1 cellular context compared by ENCODE assay signal in genomic region chr6:13380761-13381160, GRCh38.
TF ChIP-seq lines count a peak whose summit lies in the region.

No MANE protein-coding gene starts in this region.

TF ChIP-seq in K562, 482 proteins besides CTCF, POLR2A, EP300 and RAD21 (continued from another document and continues in another):
- peak; percentile 89 for TF ChIP-seq HDAC3 (IDR thresholded peaks at IDR 0.05; ENCODE audit: borderline replicate concordance, partially characterized antibody)
- peak; percentile 86 for TF ChIP-seq LCOR (CRISPR knock-in tag; IDR thresholded peaks at IDR 0.05)
- peak; percentile 72 to 99; a peak in 3 of 4 replicates for TF ChIP-seq HDAC1 (IDR thresholded peaks at IDR 0.05)
- no peak for TF ChIP-seq ZNF398 (CRISPR knock-in tag; IDR thresholded peaks at IDR 0.05)
- TF ChIP-seq CREB1 (IDR thresholded peaks at IDR 0.05) = peak; percentile 70; the same call in 1 of the 2 replicates
- no peak for TF ChIP-seq CREB1 (CRISPR knock-in tag; IDR thresholded peaks at IDR 0.05)
- no peak for TF ChIP-seq POLR3G (IDR thresholded peaks at IDR 0.05; ENCODE audit: extremely low read depth, insufficient read length, insufficient replicate concordance)
- TF ChIP-seq MAFF (IDR thresholded peaks at IDR 0.05; ENCODE audit: low read length) = no peak
- no peak for TF ChIP-seq FOXO4 (CRISPR knock-in tag; IDR thresholded peaks at IDR 0.05)
- TF ChIP-seq FOXM1 (IDR thresholded peaks at IDR 0.05; ENCODE audit: low read depth) = peak; percentile 85
- no peak for TF ChIP-seq FOXM1 (CRISPR knock-in tag; IDR thresholded peaks at IDR 0.05; ENCODE audit: low read depth)
- peak; percentile 96 for TF ChIP-seq GATA2 (CRISPR knock-in tag; IDR thresholded peaks at IDR 0.05)
- TF ChIP-seq NFE2 (IDR thresholded peaks at IDR 0.05; ENCODE audit: low read depth) = peak; percentile 58; the same call in 1 of the 2 replicates
- TF ChIP-seq SMAD4 (CRISPR knock-in tag; conservative IDR thresholded peaks at IDR 0.05) = peak; percentile 95
- TF ChIP-seq GABPA (tag; conservative IDR thresholded peaks at IDR 0.05; ENCODE audit: low read depth) = 0 out of 2 replicates have a peak, but pooled peaks have one; percentile 11
- TF ChIP-seq HLTF (IDR thresholded peaks at IDR 0.05) = no peak
- peak in 1 of 2 experiments; percentile 61; a peak in 2 of 4 replicates for TF ChIP-seq MLLT1 (IDR thresholded peaks at IDR 0.05)
- peak; percentile 61; the same call in 1 of the 2 replicates for TF ChIP-seq EGR1 (conservative IDR thresholded peaks at IDR 0.05)
- TF ChIP-seq MXI1 (IDR thresholded peaks at IDR 0.05; ENCODE audit: low read depth, low read length) = no peak
- peak; percentile 99 for TF ChIP-seq CBFA2T3 (IDR thresholded peaks at IDR 0.05)
- TF ChIP-seq PKNOX1 (IDR thresholded peaks at IDR 0.05) = no peak
- TF ChIP-seq SP1 (CRISPR knock-in tag; IDR thresholded peaks at IDR 0.05) = peak; percentile 54; the same call in 1 of the 2 replicates
- peak; percentile 11 for TF ChIP-seq NEUROD1 (IDR thresholded peaks at IDR 0.05; ENCODE audit: borderline replicate concordance, low read depth, low read length, partially characterized antibody)
- TF ChIP-seq VEZF1 (CRISPR knock-in tag; IDR thresholded peaks at IDR 0.05) = peak; percentile 76
- TF ChIP-seq KLF16 (IDR thresholded peaks at IDR 0.05) = peak; percentile 97
- peak; percentile 94 for TF ChIP-seq TAL1 (IDR thresholded peaks at IDR 0.05)
- TF ChIP-seq NCOA1 (IDR thresholded peaks at IDR 0.05; ENCODE audit: low read depth) = peak; percentile 71; the same call in 1 of the 2 replicates
- TF ChIP-seq SMARCE1 (IDR thresholded peaks at IDR 0.05) = peak; percentile 88
- TF ChIP-seq ATF1 (CRISPR knock-in tag; IDR thresholded peaks at IDR 0.05) = no peak
- no peak for TF ChIP-seq ATF1 (tag; IDR thresholded peaks at IDR 0.05)
- TF ChIP-seq SREBF1 (IDR thresholded peaks at IDR 0.05; ENCODE audit: borderline replicate concordance, low read depth, low read length) = no peak
- TF ChIP-seq KDM5B (IDR thresholded peaks at IDR 0.05; ENCODE audit: insufficient replicate concordance, low read depth, low read length) = peak; percentile 14
- TF ChIP-seq HMGN3 (IDR thresholded peaks at IDR 0.05; ENCODE audit: borderline replicate concordance, extremely low read depth, insufficient read length, low read depth, low read length) = peak; percentile 95
- TF ChIP-seq ARID1B (IDR thresholded peaks at IDR 0.05) = peak; percentile 96
- TF ChIP-seq NCOR1 (IDR thresholded peaks at IDR 0.05) = peak; percentile 97
- TF ChIP-seq NFYB (IDR thresholded peaks at IDR 0.05; ENCODE audit: extremely low read depth, insufficient read length) = no peak
- TF ChIP-seq ETV5 (CRISPR knock-in tag; IDR thresholded peaks at IDR 0.05; ENCODE audit: low read depth) = peak; percentile 81
- no peak for TF ChIP-seq NR2C2 (CRISPR knock-in tag; IDR thresholded peaks at IDR 0.05)
- TF ChIP-seq NR2C2 (tag; IDR thresholded peaks at IDR 0.05) = peak; percentile 26; the same call in 1 of the 2 replicates
- peak; percentile 99 to 100 for TF ChIP-seq RCOR1 (IDR thresholded peaks at IDR 0.05; ENCODE audit: borderline replicate concordance in 1 of 2, low read depth in 2 of 2, low read length in 2 of 2)
- TF ChIP-seq TBP (optimal IDR thresholded peaks at IDR 0.05; ENCODE audit: low read depth, low read length) = no peak
- TF ChIP-seq MAFK (IDR thresholded peaks at IDR 0.05; ENCODE audit: low read length) = no peak
- peak; percentile 98 for TF ChIP-seq TEAD4 (IDR thresholded peaks at IDR 0.05; ENCODE audit: low read length)
- no peak for TF ChIP-seq TEAD4 (CRISPR knock-in tag; IDR thresholded peaks at IDR 0.05; ENCODE audit: borderline replicate concordance)
- TF ChIP-seq ZNF175 (CRISPR knock-in tag; IDR thresholded peaks at IDR 0.05; ENCODE audit: low read depth) = peak; percentile 81
- TF ChIP-seq JUND (IDR thresholded peaks at IDR 0.05; ENCODE audit: borderline replicate concordance, low read depth, low read length) = peak; percentile 62
- TF ChIP-seq JUND (tag; IDR thresholded peaks at IDR 0.05; ENCODE audit: borderline replicate concordance, low read depth, low read length) = peak; percentile 66; the same call in 1 of the 3 replicates
- TF ChIP-seq DEAF1 (CRISPR knock-in tag; IDR thresholded peaks at IDR 0.05) = 0 out of 2 replicates have a peak, but pooled peaks have one; percentile 25
- peak; percentile 93 for TF ChIP-seq HES1 (IDR thresholded peaks at IDR 0.05; ENCODE audit: low read depth)
- no peak for TF ChIP-seq SMARCB1 (IDR thresholded peaks at IDR 0.05; ENCODE audit: insufficient read length, low read depth)
- TF ChIP-seq SMARCC2 (IDR thresholded peaks at IDR 0.05; ENCODE audit: low read depth) = peak; percentile 80
- TF ChIP-seq MAZ (CRISPR knock-in tag; conservative IDR thresholded peaks at IDR 0.05 in 1 of 2, IDR thresholded peaks at IDR 0.05 in 1 of 2) = peak in 1 of 2 experiments; percentile 51; a peak in 2 of 4 replicates
- TF ChIP-seq PHB2 (IDR thresholded peaks at IDR 0.05; ENCODE audit: low read depth) = peak; percentile 87
- TF ChIP-seq MEIS2 (IDR thresholded peaks at IDR 0.05; ENCODE audit: partially characterized antibody) = peak; percentile 44
- peak; percentile 50 to 55; a peak in 2 of 4 replicates for TF ChIP-seq FOXK2 (conservative IDR thresholded peaks at IDR 0.05 in 1 of 2, IDR thresholded peaks at IDR 0.05 in 1 of 2; ENCODE audit: low read depth in 2 of 2)
- peak; percentile 87 to 91; a peak in 3 of 4 replicates for TF ChIP-seq FOXA3 (CRISPR knock-in tag; conservative IDR thresholded peaks at IDR 0.05 in 1 of 2, IDR thresholded peaks at IDR 0.05 in 1 of 2)
- TF ChIP-seq BRD4 (IDR thresholded peaks at IDR 0.05) = no peak
- TF ChIP-seq ATF4 (CRISPR knock-in tag; IDR thresholded peaks at IDR 0.05) = no peak
- TF ChIP-seq NR4A1 (CRISPR knock-in tag; IDR thresholded peaks at IDR 0.05) = no peak
- TF ChIP-seq NR4A1 (tag; IDR thresholded peaks at IDR 0.05) = no peak
- TF ChIP-seq CBFB (CRISPR knock-in tag; IDR thresholded peaks at IDR 0.05) = 0 out of 2 replicates have a peak, but pooled peaks have one; percentile 47
- TF ChIP-seq SETDB1 (IDR thresholded peaks at IDR 0.05; ENCODE audit: low read length) = no peak
- TF ChIP-seq RBM14 (IDR thresholded peaks at IDR 0.05; ENCODE audit: borderline replicate concordance, insufficient read depth, low read depth, low read length) = no peak
- TF ChIP-seq ETV6 (IDR thresholded peaks at IDR 0.05; ENCODE audit: borderline replicate concordance in 1 of 2, low read depth in 2 of 2, low read length in 1 of 2) = peak in 1 of 2 experiments; percentile 58; a peak in 1 of 4 replicates
- no peak for TF ChIP-seq ETV6 (CRISPR knock-in tag; IDR thresholded peaks at IDR 0.05; ENCODE audit: borderline replicate concordance)
- TF ChIP-seq MBD2 (IDR thresholded peaks at IDR 0.05; ENCODE audit: borderline replicate concordance, low read depth) = 0 out of 2 replicates have a peak, but pooled peaks have one; percentile 65
- TF ChIP-seq ZNF584 (CRISPR knock-in tag; IDR thresholded peaks at IDR 0.05; ENCODE audit: low read depth) = 0 out of 2 replicates have a peak, but pooled peaks have one; percentile 51
- 0 out of 2 replicates have a peak, but pooled peaks have one; percentile 45 for TF ChIP-seq ATF7 (IDR thresholded peaks at IDR 0.05)
- peak; percentile 23; the same call in 1 of the 2 replicates for TF ChIP-seq TCF7 (IDR thresholded peaks at IDR 0.05; ENCODE audit: borderline replicate concordance)
- no peak for TF ChIP-seq PPARD (CRISPR knock-in tag; IDR thresholded peaks at IDR 0.05)
- TF ChIP-seq MEF2A (IDR thresholded peaks at IDR 0.05; ENCODE audit: control insufficient read depth, low read depth, low read length) = peak; percentile 60; the same call in 1 of the 2 replicates
- peak; percentile 91 for TF ChIP-seq MTA2 (IDR thresholded peaks at IDR 0.05; ENCODE audit: low read depth)
- peak; percentile 51; the same call in 1 of the 2 replicates for TF ChIP-seq FOXA1 (IDR thresholded peaks at IDR 0.05; ENCODE audit: borderline replicate concordance)
- TF ChIP-seq ARNT (IDR thresholded peaks at IDR 0.05) = peak; percentile 86 to 95; a peak in 3 of 4 replicates
- TF ChIP-seq HDAC2 (IDR thresholded peaks at IDR 0.05) = peak; percentile 100
